Comparison of ENCODE assay signal across 8 cellular contexts in the genomic region with DNA sequence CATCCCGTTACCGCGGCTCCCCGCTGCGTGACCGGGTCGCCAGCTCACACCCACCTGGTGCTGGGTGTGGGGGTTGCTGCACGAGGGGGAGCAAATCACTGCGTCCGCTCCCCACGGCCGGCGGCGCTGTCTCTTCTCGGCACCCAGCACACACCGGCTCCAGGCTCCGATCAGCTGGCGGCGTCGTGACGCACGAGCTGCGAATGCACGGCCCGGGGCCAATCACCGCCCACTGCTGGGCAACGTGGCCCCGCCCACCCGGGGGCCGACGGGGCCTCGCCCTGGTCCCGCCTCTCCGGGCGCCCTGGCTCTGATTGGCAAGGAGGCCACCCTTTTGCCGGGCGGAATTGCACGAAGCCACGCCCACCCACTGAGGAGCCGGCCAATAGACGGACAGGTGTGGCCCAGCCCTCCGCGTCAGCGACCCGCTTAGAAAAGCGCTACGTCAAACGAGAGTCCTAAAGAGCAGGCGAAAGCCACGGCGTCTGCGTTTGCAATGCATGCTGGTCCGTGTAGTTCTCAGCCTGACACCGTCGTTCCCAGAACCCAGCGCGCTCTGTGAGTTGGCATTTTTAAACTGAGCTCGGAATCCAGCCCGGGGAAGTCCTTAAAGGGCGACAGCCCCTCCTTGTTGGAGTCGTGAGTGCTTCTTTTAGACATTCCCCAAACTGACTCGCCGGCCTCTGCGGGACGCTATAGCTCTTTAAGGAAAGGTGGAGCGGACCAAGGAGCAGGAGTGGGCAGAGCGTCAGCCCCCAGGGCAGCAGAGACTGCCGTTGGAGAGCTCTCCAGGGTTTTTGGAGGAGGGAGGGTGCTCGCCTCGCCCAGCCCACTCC. TPM values are rescaled to one million over a fixed set of nuclear protein-coding genes. Genes with fewer than 3 reads are reported as not detected.
A peak's percentile ranks its signal among the peaks of the same experiment; 100 is the strongest.
DNase-seq lines count a peak whose midpoint lies in the region; ATAC-seq and TF ChIP-seq lines count a peak whose summit lies in the region.

No MANE protein-coding gene starts in this region.

- peaks cover 21% of the 10 kb centered on the region for H3K4me1 ChIP-seq in IMR-90 (ENCODE audit: control insufficient read depth, insufficient read depth, low read length)

- H3K9me3 ChIP-seq in IMR-90 (ENCODE audit: control insufficient read depth, insufficient read depth, low read length), result no peaks in the 10 kb centered on the region

- CTCF ChIA-PET in IMR-90 (lab: Yijun Ruan, JAX), result interaction anchor here (0.6 to 1.9 kb wide), 5 partner anchors 46 to 149 kb away, joined by 3 to 13 read pairs (median 3); a partner anchor contains a TSS

- H2AFZ ChIP-seq in IMR-90 (replicated peaks; ENCODE audit: low read length, poor library complexity), result peak overlapping the region; percentile 89

- TF ChIP-seq POLR2A in IMR-90 (IDR thresholded peaks at IDR 0.05; ENCODE audit: low read depth, low read length), result peak; percentile 99

- H4K8ac ChIP-seq in IMR-90 (ENCODE audit: low read depth in 2 of 2, low read length in 2 of 2), result peak overlapping the region; percentile 84 to 96

- H3K27me3 ChIP-seq in IMR-90 (ENCODE audit: control insufficient read depth, insufficient read depth, low read length), result no peaks in the 10 kb centered on the region

- ATAC-seq in GM21528 (IDR thresholded peaks at IDR 0.05; ENCODE audit: low FRiP score, unreplicated experiment), result peak; percentile 70
- peak; percentile 65 for ATAC-seq in IMR-90 (ENCODE audit: low read depth)

- peak overlapping the region; percentile 97 for H3K14ac ChIP-seq in IMR-90 (replicated peaks; ENCODE audit: low read depth, low read length)

- peak overlapping the region; percentile 92 for H3K9ac ChIP-seq in IMR-90 (ENCODE audit: low read depth, low read length)

- peak; percentile 40 for TF ChIP-seq RAD21 in IMR-90 (IDR thresholded peaks at IDR 0.05; ENCODE audit: low read length)

- in situ Hi-C loops in IMR-90 (cut with MboI; ENCODE audit: low sequenced_read_pairs), result loop anchor here (25.0 kb wide), 1 partner anchor 321 kb away; a partner anchor contains a TSS

- peak overlapping the region; percentile 98 for H3K27ac ChIP-seq in IMR-90 (ENCODE audit: insufficient read depth, low read length)

- peak overlapping the region; percentile 60 for H4K5ac ChIP-seq in IMR-90 (ENCODE audit: low read depth, low read length)

- peaks cover 27% of the 10 kb centered on the region for H3K36me3 ChIP-seq in IMR-90 (ENCODE audit: control insufficient read depth, insufficient read depth, low read length)

- peak overlapping the region; percentile 40; the same call in 1 of the 2 replicates for H2BK20ac ChIP-seq in IMR-90 (ENCODE audit: low read depth, low read length)

- H2BK120ac ChIP-seq in IMR-90 (ENCODE audit: low read depth, low read length), result peak overlapping the region; percentile 86

- H3K4ac ChIP-seq in IMR-90 (ENCODE audit: low read depth, low read length), result peak overlapping the region; percentile 97

- peaks cover 43% of the 10 kb centered on the region for H4K20me1 ChIP-seq in IMR-90 (ENCODE audit: insufficient read depth, low read length)

- H2AK5ac ChIP-seq in IMR-90 (ENCODE audit: low read depth, low read length), result peak overlapping the region; percentile 88

- peak overlapping the region; percentile 34; the same call in 1 of the 3 replicates for H2BK15ac ChIP-seq in IMR-90 (ENCODE audit: low read depth, low read length)

- peak overlapping the region; percentile 97 for H4K91ac ChIP-seq in IMR-90 (ENCODE audit: insufficient read depth, low read depth, low read length)

- BruUV-seq in IMR-90 (replicated peaks; lab: Mats Ljungman, UMichigan), result no TSS peak

- peak overlapping the region; percentile 58 for H3K4me2 ChIP-seq in IMR-90 (ENCODE audit: low read depth, low read length)

- peak overlapping the region; percentile 92 for H3K23ac ChIP-seq in IMR-90 (ENCODE audit: low read depth, low read length)

- H2AK9ac ChIP-seq in IMR-90 (replicated peaks; ENCODE audit: low read depth, low read length, poor library complexity), result peak overlapping the region; percentile 100

- DNase-seq in DMS 273 treated with DMSO at 0.1 percent for 48 hours (lab: John Stamatoyannopoulos, UW) (peak; percentile 96), IMR-90 (peak; percentile 100), OCI-M1 (lab: John Stamatoyannopoulos, UW) (peak; percentile 99), epithelial cell of proximal tubule (ENCODE audit: low read depth) (peak; percentile 98), mucosa of gallbladder (ENCODE audit: low spot score) (peak; percentile 100)
- peak; percentile 100 for DNase-seq in activated T-cell treated with anti-CD3 and anti-CD28 coated beads, Interleukin-2, amount 50 U/mL, for 1 hour
- peak; percentile 98 to 100 for DNase-seq in stimulated activated CD8-positive, alpha-beta memory T cell treated with anti-CD3 and anti-CD28 coated beads, Interleukin-4, amount 100 ng/mL, for 4 hours (ENCODE audit: low read depth in 2 of 2, low spot score in 1 of 2)

- peaks cover 7% of the 10 kb centered on the region for H3K9me1 ChIP-seq in IMR-90 (ENCODE audit: insufficient read depth, low read length)

- TF ChIP-seq CTCF in IMR-90 (conservative IDR thresholded peaks at IDR 0.05; ENCODE audit: low read depth, low read length) (peak; percentile 39), epithelial cell of proximal tubule (conservative IDR thresholded peaks at IDR 0.05; ENCODE audit: low read depth, low read length) (no peak)

- H3K79me1 ChIP-seq in IMR-90 (ENCODE audit: low read depth in 1 of 2, low read length in 2 of 2), result peaks cover 0 to 50% of the 10 kb centered on the region in 2 experiments; a peak in 2 of 4 replicates

- peak overlapping the region; percentile 69 for H3K18ac ChIP-seq in IMR-90 (ENCODE audit: low read depth, low read length)

- H2BK5ac ChIP-seq in IMR-90 (ENCODE audit: low read depth, low read length, poor library complexity, severe bottlenecking), result peak overlapping the region; percentile 96

- dilution Hi-C loops in IMR-90 (cut with HindIII; ENCODE audit: low sequenced_read_pairs, unreplicated experiment), result no loop called here

- whole genome bisulfite sequencing in IMR-90 (ENCODE audit: extremely low coverage in 2 of 2, insufficient read length in 1 of 2), 2 experiments, result 0% methylated on average over 42 of the region's 70 CpGs; no CpG with 5 or more reads in 1 of the 2 experiments

- POLR2A ChIA-PET in IMR-90 (lab: Charles Lee; ENCODE audit: unreplicated experiment), result interaction anchor here (0.6 to 2.2 kb wide), 21 partner anchors 11 to 498 kb away, joined by 3 to 18 read pairs (median 4); a partner anchor contains a TSS

- intact Hi-C loops in IMR-90 (cut with micrococcal nuclease), result loop anchor here (2.0 to 5.0 kb wide), 2 partner anchors 113 to 326 kb away; a partner anchor contains a TSS

- H3K4me3 ChIP-seq in IMR-90 (ENCODE audit: insufficient read depth, low read depth, low read length), result peak overlapping the region; percentile 78
- H3K4me3 ChIP-seq in epithelial cell of proximal tubule (ENCODE audit: low read depth, low read length), result peak overlapping the region; percentile 91

- peak overlapping the region; percentile 98 for H3K56ac ChIP-seq in IMR-90 (ENCODE audit: extremely low read depth, insufficient read depth, low read length)

TF ChIP-seq in IMR-90, 13 proteins besides CTCF, POLR2A, EP300 and RAD21 (continues in another document):
- TF ChIP-seq MXI1 (IDR thresholded peaks at IDR 0.05; ENCODE audit: borderline replicate concordance, low read depth, low read length) (peak; percentile 73; the same call in 1 of the 2 replicates), NFE2L2 (IDR thresholded peaks at IDR 0.05; ENCODE audit: low read depth, low read length) (peak; percentile 96), MAZ (IDR thresholded peaks at IDR 0.05; ENCODE audit: borderline replicate concordance, low read depth, low read length) (peak; percentile 83), SMC3 (IDR thresholded peaks at IDR 0.05; ENCODE audit: low read depth, low read length) (peak; percentile 29; the same call in 1 of the 2 replicates), BHLHE40 (IDR thresholded peaks at IDR 0.05; ENCODE audit: low read depth, low read length) (peak; percentile 54; the same call in 1 of the 2 replicates)
- TF ChIP-seq, protein P1, sequence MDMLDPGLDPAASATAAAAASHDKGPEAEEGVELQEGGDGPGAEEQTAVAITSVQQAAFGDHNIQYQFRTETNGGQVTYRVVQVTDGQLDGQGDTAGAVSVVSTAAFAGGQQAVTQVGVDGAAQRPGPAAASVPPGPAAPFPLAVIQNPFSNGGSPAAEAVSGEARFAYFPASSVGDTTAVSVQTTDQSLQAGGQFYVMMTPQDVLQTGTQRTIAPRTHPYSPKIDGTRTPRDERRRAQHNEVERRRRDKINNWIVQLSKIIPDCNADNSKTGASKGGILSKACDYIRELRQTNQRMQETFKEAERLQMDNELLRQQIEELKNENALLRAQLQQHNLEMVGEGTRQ (IDR thresholded peaks at IDR 0.05; ENCODE audit: low read depth, low read length), result peak; percentile 90

RNA-seq across cellular contexts. Expression of a gene that starts 6.1 kb away (rescaled TPM):
- 0.72 and 0.83 TPM in 2 replicates for total RNA-seq in IMR-90 (2012; rRNA removed)
- 0.67 and 1.2 TPM in 2 replicates for polyA plus RNA-seq in IMR-90 (2012; rRNA removed)
- 0.49 and 0.75 TPM in 2 replicates for polyA plus RNA-seq in IMR-90 (2012; cell fraction: cytosol; rRNA removed)
- polyA plus RNA-seq in IMR-90 (2012; cell fraction: nucleus; rRNA removed; ENCODE audit: low replicate concordance), result 0.75 and 2.1 TPM in 2 replicates
- total RNA-seq in epithelial cell of proximal tubule, result 1.4 and 1.6 TPM in 2 replicates
- 6.5 TPM for total RNA-seq in mucosa of gallbladder

RNA-seq across cellular contexts. Expression of a gene that starts 8.2 kb away (rescaled TPM):
- total RNA-seq in IMR-90 (2012; rRNA removed) (3.0 and 3.9 TPM in 2 replicates), epithelial cell of proximal tubule (17.4 and 20.9 TPM in 2 replicates), mucosa of gallbladder (30.3 TPM)
- 8.4 and 10.4 TPM in 2 replicates for polyA plus RNA-seq in IMR-90 (2012; rRNA removed)
- polyA plus RNA-seq in IMR-90 (2012; cell fraction: cytosol; rRNA removed), result 4.5 and 7.7 TPM in 2 replicates
- polyA plus RNA-seq in IMR-90 (2012; cell fraction: nucleus; rRNA removed; ENCODE audit: low replicate concordance), result 21.3 and 52.6 TPM in 2 replicates

RNA-seq across cellular contexts. Expression of a gene that starts 26.4 kb away (rescaled TPM):
- total RNA-seq in IMR-90 (2012; rRNA removed) (not detected in 2 replicates), epithelial cell of proximal tubule (0.07 and 0.92 TPM in 2 replicates), mucosa of gallbladder (2.9 TPM)
- polyA plus RNA-seq in IMR-90 (2012; rRNA removed), result not detected in 2 replicates
- 0.02 TPM in 1 of 2 replicates, not detected in the other for polyA plus RNA-seq in IMR-90 (2012; cell fraction: cytosol; rRNA removed)
- 0.08 and 0.17 TPM in 2 replicates for polyA plus RNA-seq in IMR-90 (2012; cell fraction: nucleus; rRNA removed; ENCODE audit: low replicate concordance)

RNA-seq across cellular contexts. Expression of a gene that starts 31.6 kb away (rescaled TPM):
- total RNA-seq in IMR-90 (2012; rRNA removed), result 113 and 141 TPM in 2 replicates
- polyA plus RNA-seq in IMR-90 (2012; rRNA removed), result 160 and 167 TPM in 2 replicates
- 63.5 and 106 TPM in 2 replicates for polyA plus RNA-seq in IMR-90 (2012; cell fraction: cytosol; rRNA removed)
- polyA plus RNA-seq in IMR-90 (2012; cell fraction: nucleus; rRNA removed; ENCODE audit: low replicate concordance), result 249 and 303 TPM in 2 replicates
- total RNA-seq in epithelial cell of proximal tubule, result 119 and 161 TPM in 2 replicates
- 246 TPM for total RNA-seq in mucosa of gallbladder

RNA-seq across cellular contexts. Expression of a gene that starts 45.6 kb away (rescaled TPM):
- total RNA-seq in IMR-90 (2012; rRNA removed) (11.7 and 15.6 TPM in 2 replicates), epithelial cell of proximal tubule (3.0 and 5.4 TPM in 2 replicates), mucosa of gallbladder (129 TPM)
- polyA plus RNA-seq in IMR-90 (2012; rRNA removed), result 90.2 and 94.3 TPM in 2 replicates
- 104 and 232 TPM in 2 replicates for polyA plus RNA-seq in IMR-90 (2012; cell fraction: cytosol; rRNA removed)
- 61.8 and 102 TPM in 2 replicates for polyA plus RNA-seq in IMR-90 (2012; cell fraction: nucleus; rRNA removed; ENCODE audit: low replicate concordance)

Comparison
In these comparisons a context has a peak if more than half of its experiments do, and no peak if none do; other contexts are left out.
1. Peak in every context shown above with its lines: DNase-seq, ATAC-seq, H3K4me3 ChIP-seq and H3K27ac ChIP-seq.